In genomic region chr2:202945497-202945896, GRCh38 we compare ENCODE assay signal across 7 cellular contexts.
"Had no signal": no experiment of that assay in that cellular context is flagged by ENCODE, and none has a peak within 500 bp of the region (broad histone marks: within the 10 kb centered on the region; RNA-seq: fewer than 3 reads in every experiment).

No MANE protein-coding gene starts in this region.

- ATAC-seq: GM23338, HCT116 had no signal

- H3K4me3 ChIP-seq: GM23338, HAP-1 had no signal

- FAIRE-seq: H1, H54, HTR-8/SVneo had no signal

- H3K36me3 ChIP-seq: HAP-1 had no signal

- DNase-seq: KG1 had no signal

- H2AFZ ChIP-seq: GM23338 had no signal

- H3K4me2 ChIP-seq: GM23338 had no signal

- H3K4me1 ChIP-seq: HAP-1 had no signal
